ENCODE assay signal across 2 cellular contexts in the genomic region with DNA sequence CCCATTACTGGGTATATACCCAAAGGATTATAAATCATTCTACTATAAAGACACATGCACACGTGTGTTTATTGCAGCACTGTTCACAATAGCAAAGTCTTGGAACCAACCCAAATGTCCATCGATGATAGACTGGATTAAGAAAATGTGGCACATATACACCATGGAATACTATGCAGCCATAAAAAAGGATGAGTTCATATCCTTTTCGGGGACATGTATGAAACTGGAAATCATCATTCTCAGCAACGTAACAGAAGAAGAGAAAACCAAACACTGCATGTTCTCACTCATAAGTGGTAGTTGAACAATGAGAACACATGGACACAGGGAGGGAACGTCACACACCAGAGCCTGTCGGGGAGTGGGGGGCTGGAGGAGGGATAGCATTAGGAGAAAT. TPM values are rescaled to one million over a fixed set of nuclear protein-coding genes. Genes with fewer than 3 reads are reported as not detected.
"Had no signal": no experiment of that assay in that cellular context is flagged by ENCODE, and none has a peak within 500 bp of the region (broad histone marks: within the 10 kb centered on the region; RNA-seq: fewer than 3 reads in every experiment).

No MANE protein-coding gene starts in this region.

RNA-seq across cellular contexts. Expression of a gene that starts 15.6 kb away (rescaled TPM):
- total RNA-seq: activated naive CD8-positive, alpha-beta T cell treated with anti-CD3 and anti-CD28 coated beads, Interleukin-2, amount 10 ng/mL, durations not matched to agents 7 days and 5 days; activated T-helper 1 cell treated with anti-CD3 and anti-CD28 coated beads, Interleukin-12 subunit alpha, Interleukin-12 subunit beta, Interleukin-2, Interleukin-4 antibody, amounts not matched to agents 30 ng/mL and 10 ng/mL and 1 ng/mL, durations not matched to agents 14 hours and 24 hours and 36 hours had no signal
